ENCODE assay signal across 8 cellular contexts in genomic region chr1:160193091-160193819, GRCh38. TPM values are rescaled to one million over a fixed set of nuclear protein-coding genes. Genes with fewer than 3 reads are reported as not detected.
A peak's percentile ranks its signal among the peaks of the same experiment; 100 is the strongest.
DNase-seq lines count a peak whose midpoint lies in the region; ATAC-seq and TF ChIP-seq lines count a peak whose summit lies in the region.

No MANE protein-coding gene starts in this region.

- H4K20me1 ChIP-seq in hepatocyte (ENCODE audit: insufficient read depth, poor library complexity, severe bottlenecking): no peaks in the 10 kb centered on the region

- no peak overlapping the region for H3K27ac ChIP-seq in hepatocyte

- peak overlapping the region; percentile 12 for H3K4me2 ChIP-seq in hepatocyte

- 30% methylated on average over 15 of the region's 16 CpGs for WGBS in hepatocyte (ENCODE audit: low lambda C conversion rate, missing lambda C conversion rate)

- H3K4me1 ChIP-seq in hepatocyte (ENCODE audit: insufficient read depth): peaks cover 10% of the 10 kb centered on the region

- DNase-seq in CMK (ENCODE audit: low read depth): peak; percentile 57
- DNase-seq in H7: peak; percentile 91
- DNase-seq in NCI-H1930 (lab: John Stamatoyannopoulos, UW): peak; percentile 36 to 70
- DNase-seq in T1000 (lab: John Stamatoyannopoulos, UW): peak; percentile 70
- peak; percentile 79 for DNase-seq in astrocyte of the cerebellum (ENCODE audit: low read depth)
- peak; percentile 94 for DNase-seq in hepatocyte (ENCODE audit: low spot score)
- peak; percentile 79 for DNase-seq in renal cortical epithelial cell (ENCODE audit: low read depth)

- no peaks in the 10 kb centered on the region for H3K79me2 ChIP-seq in hepatocyte

- H3K36me3 ChIP-seq in H7 (replicated peaks; ENCODE audit: control insufficient read depth, insufficient read depth, low read length) (no peaks in the 10 kb centered on the region), hepatocyte (replicated peaks; ENCODE audit: insufficient read depth, low read depth) (no peaks in the 10 kb centered on the region)

- H3K4me3 ChIP-seq in H7 (ENCODE audit: insufficient read depth, low read depth, low read length) (no peak overlapping the region), astrocyte of the cerebellum (ENCODE audit: low read depth, low read length) (no peak overlapping the region), hepatocyte (no peak overlapping the region)

- no peaks in the 10 kb centered on the region for H3K9me3 ChIP-seq in hepatocyte (ENCODE audit: low read depth)

- TF ChIP-seq CTCF in astrocyte of the cerebellum (IDR thresholded peaks at IDR 0.05; ENCODE audit: low read depth, low read length, missing control alignments): peak; percentile 90
- peak; percentile 93 for TF ChIP-seq CTCF in hepatocyte (IDR thresholded peaks at IDR 0.05; ENCODE audit: poor library complexity)

- no peak for ATAC-seq in GM21390 (IDR thresholded peaks at IDR 0.05; ENCODE audit: unreplicated experiment)

- H2AFZ ChIP-seq in hepatocyte: peak overlapping the region; percentile 7

- no peaks in the 10 kb centered on the region for H3K9me2 ChIP-seq in hepatocyte (replicated peaks; ENCODE audit: insufficient read depth)

- in situ Hi-C loops in astrocyte of the cerebellum (cut with HindIII; ENCODE audit: low sequenced_read_pairs): loop anchor here (10.0 kb wide), 1 partner anchor 132 kb away; no protein-coding TSS in a partner anchor

- no peaks in the 10 kb centered on the region; the same call in 1 of the 2 replicates for H3K27me3 ChIP-seq in H7 (ENCODE audit: control insufficient read depth, insufficient read depth, low read length)
- no peaks in the 10 kb centered on the region for H3K27me3 ChIP-seq in hepatocyte

RNA-seq across cellular contexts. Expression of gene CASQ1, which starts 2.9 kb away (rescaled TPM):
- 4.2 and 4.4 TPM in 2 replicates for total RNA-seq in H7 (2014; rRNA removed; shearing (Covaris generic))
- total RNA-seq in hepatocyte (0.72 TPM in 1 of 2 replicates, not detected in the other), renal cortical epithelial cell (not detected in 2 replicates)
- 0.51 and 0.57 TPM in 2 replicates for polyA plus RNA-seq in hepatocyte

RNA-seq across cellular contexts. Expression of gene PEA15, which starts 11.9 kb away (rescaled TPM):
- total RNA-seq in H7 (2014; rRNA removed; shearing (Covaris generic)): 75.6 and 81.4 TPM in 2 replicates
- total RNA-seq in hepatocyte (61.1 and 82.3 TPM in 2 replicates), renal cortical epithelial cell (84.6 and 194 TPM in 2 replicates)
- 59.5 and 62.0 TPM in 2 replicates for polyA plus RNA-seq in hepatocyte

RNA-seq across cellular contexts. Expression of gene ATP1A4, which starts 41.9 kb away (rescaled TPM):
- total RNA-seq in H7 (2014; rRNA removed; shearing (Covaris generic)): 0.73 and 0.74 TPM in 2 replicates
- total RNA-seq in hepatocyte: 0.68 and 4.4 TPM in 2 replicates
- polyA plus RNA-seq in hepatocyte: 0.45 and 2.2 TPM in 2 replicates
- total RNA-seq in renal cortical epithelial cell: not detected in 2 replicates
